In the genomic region with DNA sequence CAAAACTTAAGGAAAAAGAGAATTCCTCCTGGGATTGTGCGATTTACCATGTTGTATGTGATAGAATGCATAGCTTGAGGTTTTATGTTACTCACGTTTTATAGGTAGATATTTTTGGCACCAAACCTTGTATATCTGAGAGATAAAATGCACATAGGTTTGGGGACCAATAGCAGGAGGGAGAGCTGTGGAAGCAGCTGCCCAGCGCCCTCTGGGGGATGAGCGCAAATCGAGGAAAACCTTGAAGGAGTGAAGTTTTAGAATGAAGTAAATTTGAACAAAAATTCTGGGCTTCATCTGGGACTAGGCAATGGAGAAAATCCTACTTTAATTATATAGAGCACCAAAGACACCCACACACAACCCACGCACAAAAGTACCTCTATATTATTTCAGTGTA, we compare ENCODE assay signal across 12 cellular contexts.
A peak's percentile ranks its signal among the peaks of the same experiment; 100 is the strongest.
DNase-seq lines count a peak whose midpoint lies in the region; ATAC-seq, FAIRE-seq and TF ChIP-seq lines count a peak whose summit lies in the region.
"Had no signal": no experiment of that assay in that cellular context is flagged by ENCODE, and none has a peak within 500 bp of the region (broad histone marks: within the 10 kb centered on the region; RNA-seq: fewer than 3 reads in every experiment).

No MANE protein-coding gene starts in this region.

- TF ChIP-seq POLR2A in K562 (conservative IDR thresholded peaks at IDR 0.05): no peak
- TF ChIP-seq POLR2A in sigmoid colon (IDR thresholded peaks at IDR 0.05): no peak

- FAIRE-seq in K562 (lab: Jason Lieb, UNC): peak; percentile 67

- WGBS in K562 (ENCODE audit: insufficient coverage, low coverage, missing lambda C conversion rate): 0% methylated on average over 6 of the region's 6 CpGs
- WGBS in sigmoid colon, 2 donors: 38 to 49% methylated on average over 6 of the region's 6 CpGs

- no TSS peak for BruUV-seq in K562 (replicated peaks; lab: Mats Ljungman, UMichigan)

- no peak overlapping the region for H3K4me3 ChIP-seq in K562
- H3K4me3 ChIP-seq in sigmoid colon: no peak overlapping the region
- H3K4me3 ChIP-seq: tibial artery had no signal

- no peaks in the 10 kb centered on the region for H4K20me1 ChIP-seq in K562 (replicated peaks; ENCODE audit: control insufficient read depth, insufficient read depth, low read length)

- no peaks in the 10 kb centered on the region for H3K79me2 ChIP-seq in K562 (ENCODE audit: control insufficient read depth, insufficient read depth, low read length)

- H3K4me1 ChIP-seq in K562 (replicated peaks in 1 of 2; ENCODE audit: control insufficient read depth in 2 of 2, insufficient read depth in 2 of 2, low read length in 2 of 2) (no peaks in the 10 kb centered on the region), sigmoid colon (peaks cover 0 to 10% (median 2%) of the 10 kb centered on the region in 4 donors)

- DNase-seq in NCI-H524 (lab: John Stamatoyannopoulos, UW): peak; percentile 2 to 51
- no peak for DNase-seq in NCI-H524 treated with DMSO at 0.1 percent for 48 hours (lab: John Stamatoyannopoulos, UW)
- DNase-seq in M059J (ENCODE audit: low read depth): peak; percentile 3
- DNase-seq in K562 (ENCODE audit: extremely low read depth in 1 of 4, low spot score in 3 of 4): peak in 2 of 4 experiments; percentile 24 to 33
- no peak for DNase-seq in sigmoid colon
- DNase-seq: activated naive CD8-positive, alpha-beta T cell treated with anti-CD3 and anti-CD28 coated beads, Interleukin-2, amount 10 ng/mL, durations not matched to agents 7 days and 5 days; NCI-H187 treated with DMSO at 0.1 percent for 48 hours; T1000; tibial artery had no signal

- H3K27me3 ChIP-seq in K562 (ENCODE audit: control insufficient read depth in 2 of 2, insufficient read depth in 2 of 2, low read length in 2 of 2) (no peaks in the 10 kb centered on the region), sigmoid colon (no peaks in the 10 kb centered on the region)
- H3K27me3 ChIP-seq: tibial artery had no signal

- H3K27ac ChIP-seq in K562 (ENCODE audit: extremely low read depth, low read depth, low read length): no peak overlapping the region
- no peak overlapping the region for H3K27ac ChIP-seq in sigmoid colon
- H3K27ac ChIP-seq: tibial artery had no signal

- intact Hi-C loops in K562 (cut with micrococcal nuclease) (no loop called here), sigmoid colon (cut with DNase I) (loop anchor here (10.0 kb wide), 1 partner anchor 152 kb away; no protein-coding TSS in a partner anchor)

- CTCF ChIA-PET in K562 (lab: Yijun Ruan, JAX; ENCODE audit: low intra/inter-chr PET ratio): no interaction called here

- peak in 1 of 2 experiments; percentile 50; a peak in 2 of 4 replicates for TF ChIP-seq RAD21 in K562 (CRISPR knock-in tag; conservative IDR thresholded peaks at IDR 0.05 in 1 of 2, IDR thresholded peaks at IDR 0.05 in 1 of 2)

- H3K9me3 ChIP-seq in K562 (replicated peaks; ENCODE audit: control insufficient read depth, insufficient read depth, low read depth, low read length): no peaks in the 10 kb centered on the region
- no peaks in the 10 kb centered on the region for H3K9me3 ChIP-seq in sigmoid colon
- H3K9me3 ChIP-seq: tibial artery had no signal

- POLR2A ChIA-PET in K562 (lab: Yijun Ruan, JAX): interaction anchor here (0.7 kb wide), 1 partner anchor 369 kb away, joined by 3 read pairs; no protein-coding TSS in a partner anchor

- H2AFZ ChIP-seq in K562 (ENCODE audit: low read depth, low read length): no peak overlapping the region

- no peaks in the 10 kb centered on the region for H3K9me1 ChIP-seq in K562 (ENCODE audit: control insufficient read depth, insufficient read depth, low read length)

- TF ChIP-seq EP300 in K562 (IDR thresholded peaks at IDR 0.05; ENCODE audit: low read length) (no peak), sigmoid colon (IDR thresholded peaks at IDR 0.05) (no peak)

- in situ Hi-C loops in K562 (cut with MboI): no loop called here

- no peak overlapping the region for H3K4me2 ChIP-seq in K562 (ENCODE audit: insufficient read depth, low read length)

- TF ChIP-seq CTCF in K562 (IDR thresholded peaks at IDR 0.05 in 2 of 3, conservative IDR thresholded peaks at IDR 0.05 in 1 of 3; ENCODE audit: insufficient read depth in 2 of 3, low read depth in 1 of 3, low read length in 3 of 3) (peak; percentile 47 to 52 (median 50)), sigmoid colon (IDR thresholded peaks at IDR 0.05) (peak in 3 of 4 experiments; percentile 11 to 21 (median 13))

- H3K36me3 ChIP-seq in K562 (ENCODE audit: control insufficient read depth, insufficient read depth, low read length) (no peaks in the 10 kb centered on the region), sigmoid colon (no peaks in the 10 kb centered on the region)
- H3K36me3 ChIP-seq: tibial artery had no signal

- ATAC-seq in K562 (peak; percentile 70), HG02970 (IDR thresholded peaks at IDR 0.05; ENCODE audit: low FRiP score, unreplicated experiment) (no peak), HG03025 (IDR thresholded peaks at IDR 0.05; ENCODE audit: low FRiP score, unreplicated experiment) (no peak), GM18498 (IDR thresholded peaks at IDR 0.05; ENCODE audit: unreplicated experiment) (no peak)

- H3K9ac ChIP-seq in K562 (ENCODE audit: insufficient read depth in 1 of 2, low read depth in 2 of 2, low read length in 2 of 2): no peak overlapping the region

TF ChIP-seq in K562, 482 proteins besides CTCF, POLR2A, EP300 and RAD21:
- TF ChIP-seq, protein P1, sequence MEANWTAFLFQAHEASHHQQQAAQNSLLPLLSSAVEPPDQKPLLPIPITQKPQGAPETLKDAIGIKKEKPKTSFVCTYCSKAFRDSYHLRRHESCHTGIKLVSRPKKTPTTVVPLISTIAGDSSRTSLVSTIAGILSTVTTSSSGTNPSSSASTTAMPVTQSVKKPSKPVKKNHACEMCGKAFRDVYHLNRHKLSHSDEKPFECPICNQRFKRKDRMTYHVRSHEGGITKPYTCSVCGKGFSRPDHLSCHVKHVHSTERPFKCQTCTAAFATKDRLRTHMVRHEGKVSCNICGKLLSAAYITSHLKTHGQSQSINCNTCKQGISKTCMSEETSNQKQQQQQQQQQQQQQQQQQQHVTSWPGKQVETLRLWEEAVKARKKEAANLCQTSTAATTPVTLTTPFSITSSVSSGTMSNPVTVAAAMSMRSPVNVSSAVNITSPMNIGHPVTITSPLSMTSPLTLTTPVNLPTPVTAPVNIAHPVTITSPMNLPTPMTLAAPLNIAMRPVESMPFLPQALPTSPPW (CRISPR knock-in tag; IDR thresholded peaks at IDR 0.05): no peak
- peak; percentile 39 for TF ChIP-seq SMC3 (conservative IDR thresholded peaks at IDR 0.05; ENCODE audit: insufficient read depth, low read depth, low read length)

Comparison
In these comparisons a context has a peak if more than half of its experiments do, and no peak if none do; other contexts are left out.
1. DNase-seq: peak in NCI-H524 (2 of 2) and M059J (single experiment); none in NCI-H524 treated with DMSO at 0.1 percent for 48 hours (single experiment) and sigmoid colon (single experiment).